Comparison of ENCODE assay signal across 22 cellular contexts in the genomic region with DNA sequence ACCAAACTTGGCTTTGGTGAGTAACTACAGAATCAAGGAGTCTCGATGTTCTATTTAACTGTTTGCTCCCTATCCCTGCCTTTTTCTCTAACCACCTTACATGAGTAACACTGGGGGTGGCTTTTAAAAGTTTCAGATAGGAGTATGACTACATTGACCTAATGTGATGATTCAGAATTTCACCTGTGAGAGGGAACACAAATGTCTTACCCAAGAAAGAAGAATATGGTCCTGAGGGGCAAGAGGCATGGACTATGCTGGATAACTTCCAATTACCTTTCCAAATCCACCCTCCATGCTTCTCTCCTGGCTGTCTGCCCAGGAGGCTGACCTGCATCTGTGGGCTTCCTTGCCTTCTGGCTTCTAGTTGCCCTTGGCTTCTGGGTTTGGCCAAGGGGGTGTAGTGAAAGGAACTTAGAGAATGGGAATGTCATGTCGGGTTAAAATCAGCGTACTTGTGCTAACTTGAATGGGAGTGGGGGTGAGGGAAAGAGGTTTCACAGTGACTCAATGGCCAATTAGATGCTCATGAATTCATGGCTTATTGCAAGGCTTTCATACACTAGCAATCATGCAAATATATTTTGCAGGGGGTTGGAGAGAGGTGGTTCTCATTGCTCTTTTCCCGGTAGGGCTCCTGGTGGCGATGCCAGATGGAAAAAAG. TPM values are rescaled to one million over a fixed set of nuclear protein-coding genes. Genes with fewer than 3 reads are reported as not detected.
DNase-seq lines count a peak whose midpoint lies in the region; ATAC-seq and TF ChIP-seq lines count a peak whose summit lies in the region.
"Had no signal": no experiment of that assay in that cellular context is flagged by ENCODE, and none has a peak within 500 bp of the region (broad histone marks: within the 10 kb centered on the region; RNA-seq: fewer than 3 reads in every experiment).

No MANE protein-coding gene starts in this region.

- H3K4me1 ChIP-seq in mammary epithelial cell (ENCODE audit: insufficient read depth, low read length), result peaks cover 31% of the 10 kb centered on the region

- intact Hi-C loops in activated CD4-positive, alpha-beta T cell treated with anti-CD3 and anti-CD28 coated beads, Interleukin-2, amount 10 ng/mL, durations not matched to agents 24 days and 14 days (cut with micrococcal nuclease), result no loop called here
- intact Hi-C loops in mammary epithelial cell (cut with micrococcal nuclease), result loop anchor here (5.0 kb wide), 1 partner anchor 105 kb away; no protein-coding TSS in a partner anchor
- intact Hi-C loops in activated T-helper 2 cell treated with anti-CD3 and anti-CD28 coated beads, Interferon-gamma antibody, Interleukin-2, Interleukin-4, amounts not matched to agents 10 μg/mL and 5 μg/mL and 100 μg/mL, durations not matched to agents 14 hours and 24 hours and 36 hours (cut with micrococcal nuclease), result no loop called here

- peak; percentile 43 for DNase-seq in activated CD4-positive, alpha-beta T cell treated with anti-CD3 and anti-CD28 coated beads, Interleukin-2, amount 10 ng/mL, durations not matched to agents 24 days and 14 days
- no peak for DNase-seq in activated CD4-positive, alpha-beta T cell treated with anti-CD3 and anti-CD28 coated beads, Interleukin-2, amount 10 ng/mL, durations not matched to agents 7 days and 5 days
- peak; percentile 6 for DNase-seq in NCI-H1048 (lab: John Stamatoyannopoulos, UW)
- DNase-seq in mammary epithelial cell, result peak; percentile 97
- DNase-seq in stimulated activated effector memory CD8-positive, alpha-beta T cell treated with anti-CD3 and anti-CD28 coated beads, Interleukin-12 subunit alpha, Interleukin-12 subunit beta, amount 100 ng/mL, for 72 hours (ENCODE audit: low spot score in 2 of 2), result peak in 1 of 2 donors; percentile 26
- no peak for DNase-seq in activated CD8-positive, alpha-beta memory T cell treated with anti-CD3 and anti-CD28 coated beads, Interleukin-2, amount 50 U/mL, for 4 hours
- DNase-seq in SIG-M5 (lab: John Stamatoyannopoulos, UW), result no peak
- no peak for DNase-seq in activated T-helper 2 cell treated with anti-CD3 and anti-CD28 coated beads, Interferon-gamma antibody, Interleukin-2, Interleukin-4, amounts not matched to agents 10 μg/mL and 5 μg/mL and 100 μg/mL, durations not matched to agents 14 hours and 24 hours and 36 hours (ENCODE audit: low spot score)
- DNase-seq: Calu3; CD8-positive, alpha-beta memory T cell; GDM1; HCEC 1CT; MV-4-11; NCI-H1694; NCI-H2081; NCI-H2171; NCI-H524 treated with DMSO at 0.1 percent for 48 hours; RPMI8226 had no signal

- peak overlapping the region; percentile 76 for H3K27ac ChIP-seq in mammary epithelial cell (ENCODE audit: insufficient read depth, low read depth, low read length)
- H3K27ac ChIP-seq: C4-2B, PC-9 had no signal

- H3K36me3 Mint-ChIP-seq in activated CD4-positive, alpha-beta T cell treated with anti-CD3 and anti-CD28 coated beads, Interleukin-2, amount 10 ng/mL, durations not matched to agents 24 days and 14 days (ENCODE audit: low read depth), result no peaks in the 10 kb centered on the region
- H3K36me3 Mint-ChIP-seq in activated CD4-positive, alpha-beta T cell treated with anti-CD3 and anti-CD28 coated beads, Interleukin-2, amount 10 ng/mL, durations not matched to agents 7 days and 5 days (ENCODE audit: low read depth), result no peaks in the 10 kb centered on the region
- no peaks in the 10 kb centered on the region for H3K36me3 Mint-ChIP-seq in stimulated activated effector memory CD8-positive, alpha-beta T cell treated with anti-CD3 and anti-CD28 coated beads, Interleukin-12 subunit alpha, Interleukin-12 subunit beta, amount 100 ng/mL, for 72 hours
- no peaks in the 10 kb centered on the region for H3K36me3 Mint-ChIP-seq in activated T-helper 2 cell treated with anti-CD3 and anti-CD28 coated beads, Interferon-gamma antibody, Interleukin-2, Interleukin-4, amounts not matched to agents 10 μg/mL and 5 μg/mL and 100 μg/mL, durations not matched to agents 14 hours and 24 hours and 36 hours (ENCODE audit: low read depth)
- H3K36me3 Mint-ChIP-seq: CD8-positive, alpha-beta memory T cell; IgD-negative memory B cell had no signal

- peak overlapping the region; percentile 45 for H3K4me2 ChIP-seq in mammary epithelial cell (ENCODE audit: insufficient read depth, low read depth, low read length)
- H3K4me2 ChIP-seq: GM23338, PC-9 had no signal

- peak overlapping the region; percentile 53 for H3K9ac ChIP-seq in mammary epithelial cell (ENCODE audit: insufficient read depth, low read length)

- peak overlapping the region; percentile 18 for H2AFZ ChIP-seq in mammary epithelial cell (ENCODE audit: low read depth, low read length)
- H2AFZ ChIP-seq: GM23338, PC-9 had no signal

- WGBS in mammary epithelial cell (ENCODE audit: low coverage, missing lambda C conversion rate), result 34% methylated on average over 5 of the region's 5 CpGs

- CTCF ChIA-PET in activated CD4-positive, alpha-beta T cell treated with anti-CD3 and anti-CD28 coated beads, Interleukin-2, amount 10 ng/mL, durations not matched to agents 7 days and 5 days (lab: Charles Lee), result no interaction called here
- CTCF ChIA-PET in mammary epithelial cell (lab: Charles Lee; ENCODE audit: low non-redundant PET), result no interaction called here

- dilution Hi-C loops in mammary epithelial cell (cut with HindIII; ENCODE audit: low sequenced_read_pairs), result loop anchor here (5.0 kb wide), 1 partner anchor 100 kb away; no protein-coding TSS in a partner anchor

- no peak for TF ChIP-seq CTCF in mammary epithelial cell (conservative IDR thresholded peaks at IDR 0.05 in 1 of 2, IDR thresholded peaks at IDR 0.05 in 1 of 2; ENCODE audit: extremely low read depth in 1 of 2, insufficient read depth in 1 of 2, low read depth in 1 of 2, low read length in 2 of 2)

- ATAC-seq in stimulated activated effector memory CD8-positive, alpha-beta T cell treated with anti-CD3 and anti-CD28 coated beads, Interleukin-12 subunit alpha, Interleukin-12 subunit beta, amount 100 ng/mL, for 72 hours, result peak; percentile 62
- ATAC-seq: GM23338 had no signal

- no peaks in the 10 kb centered on the region for H3K27me3 ChIP-seq in mammary epithelial cell (ENCODE audit: insufficient read depth, low read length)

- BruUV-seq in mammary epithelial cell (replicated peaks; lab: Mats Ljungman, UMichigan), result no TSS peak

- peaks cover 23% of the 10 kb centered on the region for H3K27me3 Mint-ChIP-seq in activated CD4-positive, alpha-beta T cell treated with anti-CD3 and anti-CD28 coated beads, Interleukin-2, amount 10 ng/mL, durations not matched to agents 24 days and 14 days
- H3K27me3 Mint-ChIP-seq in activated CD4-positive, alpha-beta T cell treated with anti-CD3 and anti-CD28 coated beads, Interleukin-2, amount 10 ng/mL, durations not matched to agents 7 days and 5 days, result peaks cover 5% of the 10 kb centered on the region
- peaks cover 23% of the 10 kb centered on the region for H3K27me3 Mint-ChIP-seq in activated T-helper 2 cell treated with anti-CD3 and anti-CD28 coated beads, Interferon-gamma antibody, Interleukin-2, Interleukin-4, amounts not matched to agents 10 μg/mL and 5 μg/mL and 100 μg/mL, durations not matched to agents 14 hours and 24 hours and 36 hours (ENCODE audit: low read depth)

- H3K4me1 Mint-ChIP-seq in activated CD4-positive, alpha-beta T cell treated with anti-CD3 and anti-CD28 coated beads, Interleukin-2, amount 10 ng/mL, durations not matched to agents 24 days and 14 days, result peaks cover 4% of the 10 kb centered on the region
- peaks cover 4% of the 10 kb centered on the region for H3K4me1 Mint-ChIP-seq in activated CD4-positive, alpha-beta T cell treated with anti-CD3 and anti-CD28 coated beads, Interleukin-2, amount 10 ng/mL, durations not matched to agents 7 days and 5 days
- H3K4me1 Mint-ChIP-seq in stimulated activated effector memory CD8-positive, alpha-beta T cell treated with anti-CD3 and anti-CD28 coated beads, Interleukin-12 subunit alpha, Interleukin-12 subunit beta, amount 100 ng/mL, for 72 hours, result no peaks in the 10 kb centered on the region
- H3K4me1 Mint-ChIP-seq in activated T-helper 2 cell treated with anti-CD3 and anti-CD28 coated beads, Interferon-gamma antibody, Interleukin-2, Interleukin-4, amounts not matched to agents 10 μg/mL and 5 μg/mL and 100 μg/mL, durations not matched to agents 14 hours and 24 hours and 36 hours (ENCODE audit: low read depth), result peaks cover 11% of the 10 kb centered on the region
- H3K4me1 Mint-ChIP-seq: GM23338, IgD-negative memory B cell had no signal

- peaks cover 22% of the 10 kb centered on the region for H3K9me3 Mint-ChIP-seq in activated CD4-positive, alpha-beta T cell treated with anti-CD3 and anti-CD28 coated beads, Interleukin-2, amount 10 ng/mL, durations not matched to agents 24 days and 14 days
- peaks cover 3% of the 10 kb centered on the region for H3K9me3 Mint-ChIP-seq in activated CD4-positive, alpha-beta T cell treated with anti-CD3 and anti-CD28 coated beads, Interleukin-2, amount 10 ng/mL, durations not matched to agents 7 days and 5 days
- no peaks in the 10 kb centered on the region for H3K9me3 Mint-ChIP-seq in stimulated activated effector memory CD8-positive, alpha-beta T cell treated with anti-CD3 and anti-CD28 coated beads, Interleukin-12 subunit alpha, Interleukin-12 subunit beta, amount 100 ng/mL, for 72 hours
- peaks cover 5% of the 10 kb centered on the region for H3K9me3 Mint-ChIP-seq in activated T-helper 2 cell treated with anti-CD3 and anti-CD28 coated beads, Interferon-gamma antibody, Interleukin-2, Interleukin-4, amounts not matched to agents 10 μg/mL and 5 μg/mL and 100 μg/mL, durations not matched to agents 14 hours and 24 hours and 36 hours
- H3K9me3 Mint-ChIP-seq: GM23338 had no signal

- in situ Hi-C loops in mammary epithelial cell (cut with MboI; ENCODE audit: low sequenced_read_pairs in 2 of 2), result no loop called here

- no peaks in the 10 kb centered on the region for H3K36me3 ChIP-seq in mammary epithelial cell (ENCODE audit: insufficient read depth, low read length)

- H3K4me3 ChIP-seq in mammary epithelial cell (replicated peaks in 1 of 3; ENCODE audit: insufficient read depth in 1 of 3, low read depth in 2 of 3, low read length in 3 of 3), result no peak overlapping the region
- H3K4me3 ChIP-seq: GM23338, PC-9 had no signal

- H3K27ac Mint-ChIP-seq in activated CD4-positive, alpha-beta T cell treated with anti-CD3 and anti-CD28 coated beads, Interleukin-2, amount 10 ng/mL, durations not matched to agents 24 days and 14 days, result no peak overlapping the region
- H3K27ac Mint-ChIP-seq in activated CD4-positive, alpha-beta T cell treated with anti-CD3 and anti-CD28 coated beads, Interleukin-2, amount 10 ng/mL, durations not matched to agents 7 days and 5 days, result no peak overlapping the region
- H3K27ac Mint-ChIP-seq in stimulated activated effector memory CD8-positive, alpha-beta T cell treated with anti-CD3 and anti-CD28 coated beads, Interleukin-12 subunit alpha, Interleukin-12 subunit beta, amount 100 ng/mL, for 72 hours, result no peak overlapping the region
- no peak overlapping the region for H3K27ac Mint-ChIP-seq in activated T-helper 2 cell treated with anti-CD3 and anti-CD28 coated beads, Interferon-gamma antibody, Interleukin-2, Interleukin-4, amounts not matched to agents 10 μg/mL and 5 μg/mL and 100 μg/mL, durations not matched to agents 14 hours and 24 hours and 36 hours
- H3K27ac Mint-ChIP-seq: CD8-positive, alpha-beta memory T cell; GM23338; IgD-negative memory B cell had no signal

- POLR2A ChIA-PET in activated CD4-positive, alpha-beta T cell treated with anti-CD3 and anti-CD28 coated beads, Interleukin-2, amount 10 ng/mL, durations not matched to agents 7 days and 5 days (lab: Charles Lee), result no interaction called here

- H3K9me3 ChIP-seq in mammary epithelial cell (replicated peaks; ENCODE audit: insufficient read depth, low read length), result no peaks in the 10 kb centered on the region

- H3K4me3 Mint-ChIP-seq in activated CD4-positive, alpha-beta T cell treated with anti-CD3 and anti-CD28 coated beads, Interleukin-2, amount 10 ng/mL, durations not matched to agents 24 days and 14 days, result no peak overlapping the region
- no peak overlapping the region for H3K4me3 Mint-ChIP-seq in activated CD4-positive, alpha-beta T cell treated with anti-CD3 and anti-CD28 coated beads, Interleukin-2, amount 10 ng/mL, durations not matched to agents 7 days and 5 days
- H3K4me3 Mint-ChIP-seq in stimulated activated effector memory CD8-positive, alpha-beta T cell treated with anti-CD3 and anti-CD28 coated beads, Interleukin-12 subunit alpha, Interleukin-12 subunit beta, amount 100 ng/mL, for 72 hours, result no peak overlapping the region
- no peak overlapping the region for H3K4me3 Mint-ChIP-seq in activated T-helper 2 cell treated with anti-CD3 and anti-CD28 coated beads, Interferon-gamma antibody, Interleukin-2, Interleukin-4, amounts not matched to agents 10 μg/mL and 5 μg/mL and 100 μg/mL, durations not matched to agents 14 hours and 24 hours and 36 hours (ENCODE audit: low read depth)
- H3K4me3 Mint-ChIP-seq: CD8-positive, alpha-beta memory T cell; GM23338; IgD-negative memory B cell had no signal

- no peaks in the 10 kb centered on the region for H4K20me1 ChIP-seq in mammary epithelial cell (ENCODE audit: insufficient read depth, low read length)

- no peaks in the 10 kb centered on the region for H3K79me2 ChIP-seq in mammary epithelial cell (ENCODE audit: insufficient read depth, low read length)

RNA-seq across cellular contexts. Expression of gene IL36G, which starts 5.3 kb away (rescaled TPM):
- total RNA-seq in activated CD4-positive, alpha-beta T cell treated with anti-CD3 and anti-CD28 coated beads, Interleukin-2, amount 10 ng/mL, durations not matched to agents 24 days and 14 days, result not detected in 2 replicates
- total RNA-seq in activated CD4-positive, alpha-beta T cell treated with anti-CD3 and anti-CD28 coated beads, Interleukin-2, amount 10 ng/mL, durations not matched to agents 7 days and 5 days, result not detected
- total RNA-seq in mammary epithelial cell, result 1 to 10 TPM in 1 of 2 donors, not detected in 1; 1.9 TPM
- 1.4 TPM for polyA plus RNA-seq in mammary epithelial cell
- polyA minus RNA-seq in mammary epithelial cell, result not detected
- total RNA-seq in activated T-helper 2 cell treated with anti-CD3 and anti-CD28 coated beads, Interferon-gamma antibody, Interleukin-2, Interleukin-4, amounts not matched to agents 10 μg/mL and 5 μg/mL and 100 μg/mL, durations not matched to agents 14 hours and 24 hours and 36 hours, result not detected in 2 replicates
- total RNA-seq: CD8-positive, alpha-beta memory T cell; GM23338; PC-9 had no signal
- polyA plus RNA-seq: CD8-positive, alpha-beta memory T cell; GM23338; IgD-negative memory B cell had no signal

RNA-seq across cellular contexts. Expression of gene IL36A, which starts 32.7 kb away (rescaled TPM):
- total RNA-seq in activated CD4-positive, alpha-beta T cell treated with anti-CD3 and anti-CD28 coated beads, Interleukin-2, amount 10 ng/mL, durations not matched to agents 24 days and 14 days, result 0.23 TPM in 1 of 2 replicates, not detected in the other
- not detected for total RNA-seq in activated CD4-positive, alpha-beta T cell treated with anti-CD3 and anti-CD28 coated beads, Interleukin-2, amount 10 ng/mL, durations not matched to agents 7 days and 5 days
- total RNA-seq in mammary epithelial cell, result not detected
- polyA plus RNA-seq in mammary epithelial cell, result not detected
- not detected for polyA minus RNA-seq in mammary epithelial cell
- 0.34 TPM in 1 of 2 replicates, not detected in the other for total RNA-seq in activated T-helper 2 cell treated with anti-CD3 and anti-CD28 coated beads, Interferon-gamma antibody, Interleukin-2, Interleukin-4, amounts not matched to agents 10 μg/mL and 5 μg/mL and 100 μg/mL, durations not matched to agents 14 hours and 24 hours and 36 hours
- total RNA-seq: Calu3; CD8-positive, alpha-beta memory T cell; GM23338; PC-9 had no signal
- polyA plus RNA-seq: CD8-positive, alpha-beta memory T cell; GM23338; IgD-negative memory B cell had no signal

Comparison
In these comparisons a context has a peak if more than half of its experiments do, and no peak if none do; other contexts are left out.
1. DNase-seq: peak in activated CD4-positive, alpha-beta T cell treated with anti-CD3 and anti-CD28 coated beads, Interleukin-2, amount 10 ng/mL, durations not matched to agents 24 days and 14 days (single experiment), NCI-H1048 (single experiment) and mammary epithelial cell (single experiment); none in activated CD4-positive, alpha-beta T cell treated with anti-CD3 and anti-CD28 coated beads, Interleukin-2, amount 10 ng/mL, durations not matched to agents 7 days and 5 days (single experiment), activated CD8-positive, alpha-beta memory T cell treated with anti-CD3 and anti-CD28 coated beads, Interleukin-2, amount 50 U/mL, for 4 hours (single experiment), SIG-M5 (single experiment) and activated T-helper 2 cell treated with anti-CD3 and anti-CD28 coated beads, Interferon-gamma antibody, Interleukin-2, Interleukin-4, amounts not matched to agents 10 μg/mL and 5 μg/mL and 100 μg/mL, durations not matched to agents 14 hours and 24 hours and 36 hours (single experiment).